ENCODE assay signal across 13 cellular contexts in genomic region chr3:10090774-10091173, GRCh38. TPM values are rescaled to one million over a fixed set of nuclear protein-coding genes. Genes with fewer than 3 reads are reported as not detected.
"Had no signal": no experiment of that assay in that cellular context is flagged by ENCODE, and none has a peak within 500 bp of the region (broad histone marks: within the 10 kb centered on the region; RNA-seq: fewer than 3 reads in every experiment).

No MANE protein-coding gene starts in this region.

RNA-seq across cellular contexts. Expression of gene FANCD2OS, which starts 17.3 kb away (rescaled TPM):
- total RNA-seq: subcutaneous adipose tissue, suprapubic skin, temporal lobe, thoracic aorta, thyroid gland, tibial nerve, transverse colon, upper lobe of left lung, upper lobe of right lung, ureter, urinary bladder, uterus, vagina had no signal
- polyA plus RNA-seq: urinary bladder had no signal
